Comparison of ENCODE assay signal across 1 cellular context in the genomic region with DNA sequence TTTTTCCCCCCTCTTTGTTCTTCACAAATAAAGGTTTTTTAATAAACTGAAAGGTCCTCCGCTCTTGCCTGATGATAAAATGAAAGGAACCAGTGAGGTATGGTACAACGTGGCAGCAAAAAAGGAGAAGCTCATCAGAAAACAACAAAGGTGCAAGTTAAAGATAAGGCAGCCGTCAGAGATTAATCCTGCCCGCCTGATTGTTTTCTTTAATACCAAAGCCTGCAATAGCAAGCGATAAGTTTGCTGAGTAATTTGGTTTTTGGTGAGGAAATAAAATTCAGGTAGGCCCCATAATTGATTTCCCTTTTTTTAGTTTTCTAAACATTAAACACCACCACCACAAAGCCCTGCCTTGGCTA.
TF ChIP-seq lines count a peak whose summit lies in the region.

No MANE protein-coding gene starts in this region.

TF ChIP-seq in SK-N-SH, 30 proteins besides CTCF, POLR2A, EP300 and RAD21 (continued from another document):
- TF ChIP-seq USF2 (IDR thresholded peaks at IDR 0.05; ENCODE audit: borderline replicate concordance, low read depth, low read length) (no peak), GABPA (IDR thresholded peaks at IDR 0.05; ENCODE audit: low read depth) (no peak), GATA2 (CRISPR knock-in tag; IDR thresholded peaks at IDR 0.05) (no peak), ELF1 (IDR thresholded peaks at IDR 0.05) (no peak), TCF12 (IDR thresholded peaks at IDR 0.05) (no peak), FOXM1 (IDR thresholded peaks at IDR 0.05; ENCODE audit: low read depth) (no peak)
